ENCODE assay signal across 1 cellular context in the genomic region with DNA sequence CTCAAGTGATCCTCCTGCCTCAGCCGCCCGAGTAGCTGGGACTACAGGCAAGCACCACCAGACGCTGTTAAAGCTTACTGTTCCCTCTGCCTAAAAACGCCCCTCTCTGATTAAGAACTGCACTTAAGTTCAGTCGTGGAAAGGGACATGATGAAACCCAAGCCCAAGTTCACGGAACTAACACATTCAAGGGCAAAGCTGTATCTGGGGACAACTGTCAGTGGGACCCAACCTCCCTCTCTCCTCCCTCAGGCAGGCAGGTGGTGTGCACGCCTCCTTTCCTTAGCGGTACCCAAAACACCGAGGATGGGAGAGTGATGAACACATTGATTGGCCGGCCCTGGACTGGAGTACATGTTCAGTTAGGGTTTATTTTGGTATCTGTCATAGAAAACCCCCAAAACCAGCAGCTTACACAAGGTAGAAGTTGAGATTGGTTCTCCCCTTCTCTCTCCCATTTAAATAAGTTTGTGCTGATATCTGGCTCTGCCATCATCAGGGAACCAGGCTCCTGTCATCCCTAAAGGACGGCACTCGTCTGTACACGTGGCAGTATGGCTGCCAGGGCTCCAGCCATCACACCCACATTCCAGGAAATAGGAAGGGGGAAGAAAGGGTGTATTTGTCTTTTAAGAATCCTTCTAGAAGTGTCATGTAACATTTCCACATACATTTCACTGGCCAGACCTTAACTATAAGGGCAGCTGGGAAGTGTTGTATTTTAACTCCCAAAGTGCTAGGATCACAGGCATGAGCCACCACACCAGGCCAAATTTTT.
TF ChIP-seq lines count a peak whose summit lies in the region.

No MANE protein-coding gene starts in this region.

TF ChIP-seq in H1, 55 proteins besides CTCF, POLR2A, EP300 and RAD21:
- TF ChIP-seq KDM1A (IDR thresholded peaks at IDR 0.05; ENCODE audit: borderline replicate concordance, low read length) = peak; percentile 47; the same call in 1 of the 2 replicates
- no peak for TF ChIP-seq TAF7 (optimal IDR thresholded peaks at IDR 0.05; ENCODE audit: borderline replicate concordance, low read depth, low read length)
